Comparison of ENCODE assay signal across 18 cellular contexts in genomic region chr3:193819117-193819978, GRCh38.
DNase-seq lines count a peak whose midpoint lies in the region; ATAC-seq and TF ChIP-seq lines count a peak whose summit lies in the region.
"Had no signal": no experiment of that assay in that cellular context is flagged by ENCODE, and none has a peak within 500 bp of the region (broad histone marks: within the 10 kb centered on the region; RNA-seq: fewer than 3 reads in every experiment).

No MANE protein-coding gene starts in this region.

- CTCF ChIA-PET in Caco-2 (lab: Charles Lee), result no interaction called here
- CTCF ChIA-PET in PC-3 (lab: Charles Lee), result no interaction called here

- peaks cover 33% of the 10 kb centered on the region for H3K4me1 Mint-ChIP-seq in Caco-2 (ENCODE audit: low read depth, unreplicated experiment)
- H3K4me1 Mint-ChIP-seq in H9, result peaks cover 52 to 59% of the 10 kb centered on the region in 2 experiments
- H3K4me1 Mint-ChIP-seq: CD8-positive, alpha-beta memory T cell had no signal

- H3K4me3 Mint-ChIP-seq in Caco-2 (ENCODE audit: unreplicated experiment), result no peak overlapping the region
- peak overlapping the region in 1 of 2 experiments; percentile 4; a peak in 1 of 5 replicates for H3K4me3 Mint-ChIP-seq in H9
- H3K4me3 Mint-ChIP-seq: CD8-positive, alpha-beta memory T cell; T-helper 1 cell treated with Interleukin-12 subunit alpha and Interleukin-12 subunit beta and Interleukin-4 antibody, amounts not matched to agents 30 μg/mL and 1 μg/mL, for 36 hours had no signal

- POLR2A ChIA-PET in Caco-2 (lab: Charles Lee), result no interaction called here
- POLR2A ChIA-PET in PC-3 (lab: Charles Lee; ENCODE audit: unreplicated experiment), result no interaction called here

- H3K14ac ChIP-seq in H9 (ENCODE audit: insufficient read depth, low read length), result no peak overlapping the region
- no peak overlapping the region for H3K14ac ChIP-seq in neuronal stem cell (ENCODE audit: low read length)

- H3K4ac ChIP-seq in H9 (ENCODE audit: low read depth, low read length) (no peak overlapping the region), neuronal stem cell (ENCODE audit: low read length) (no peak overlapping the region)

- H2AK5ac ChIP-seq in H9 (ENCODE audit: insufficient read length, low read length) (no peak overlapping the region), neuronal stem cell (ENCODE audit: low read depth, low read length) (no peak overlapping the region)

- H2BK12ac ChIP-seq in H9 (ENCODE audit: insufficient read length, low read depth, low read length), result no peak overlapping the region
- H2BK12ac ChIP-seq in neuronal stem cell (ENCODE audit: low read length), result no peak overlapping the region

- intact Hi-C loops in Caco-2 (cut with micrococcal nuclease; ENCODE audit: unreplicated experiment) (no loop called here), PC-3 (cut with micrococcal nuclease) (no loop called here)

- H3K36me3 ChIP-seq in Caco-2 (ENCODE audit: control insufficient read depth, insufficient read depth, low read length) (no peaks in the 10 kb centered on the region), OCI-LY3 (replicated peaks; ENCODE audit: low read depth, low read length) (no peaks in the 10 kb centered on the region), neuronal stem cell (replicated peaks in 1 of 2; ENCODE audit: control insufficient read depth in 2 of 2, insufficient read depth in 2 of 2, low read length in 2 of 2) (no peaks in the 10 kb centered on the region), PC-3 (ENCODE audit: low read depth, low read length) (no peaks in the 10 kb centered on the region)
- H3K36me3 ChIP-seq: SJCRH30 had no signal

- H3K4me2 ChIP-seq in H9 (ENCODE audit: insufficient read depth, insufficient read length, low read length) (no peak overlapping the region), OCI-LY3 (ENCODE audit: low read length) (peak overlapping the region; percentile 36), neuronal stem cell (ENCODE audit: insufficient read depth, low read length, poor library complexity, severe bottlenecking) (no peak overlapping the region), PC-3 (ENCODE audit: low read length) (no peak overlapping the region)

- H4K5ac ChIP-seq in H9 (ENCODE audit: insufficient read length, low read depth, low read length), result no peak overlapping the region

- H3K79me1 ChIP-seq in H9 (ENCODE audit: insufficient read depth, low read depth, low read length, poor library complexity, severe bottlenecking) (no peaks in the 10 kb centered on the region), neuronal stem cell (ENCODE audit: low read depth, low read length) (no peaks in the 10 kb centered on the region)

- no peaks in the 10 kb centered on the region for H3K27me3 ChIP-seq in Caco-2 (replicated peaks; ENCODE audit: control insufficient read depth, insufficient read depth, low read length)
- no peaks in the 10 kb centered on the region for H3K27me3 ChIP-seq in H9 (ENCODE audit: insufficient read depth, low read length)
- no peaks in the 10 kb centered on the region for H3K27me3 ChIP-seq in OCI-LY3 (ENCODE audit: low read depth, low read length)
- H3K27me3 ChIP-seq in neuronal stem cell (ENCODE audit: control insufficient read depth in 3 of 3, insufficient read depth in 3 of 3, low read depth in 1 of 3, low read length in 3 of 3), result no peaks in the 10 kb centered on the region
- H3K27me3 ChIP-seq in PC-3 (ENCODE audit: low read length), result no peaks in the 10 kb centered on the region
- H3K27me3 ChIP-seq: SJCRH30 had no signal

- no peak for DNase-seq in Caco-2
- DNase-seq in H9, result peak; percentile 53
- no peak for DNase-seq in neuronal stem cell (ENCODE audit: low spot score)
- no peak for DNase-seq in PC-3
- DNase-seq: C1 segment of cervical spinal cord; CD8-positive, alpha-beta memory T cell; DMS 273 treated with DMSO at 0.1 percent for 48 hours; DND-41; HCEC 1CT; MM.1S; NCI-H1092; NCI-H1436 treated with DMSO at 0.1 percent for 48 hours; NCI-H2227 treated with DMSO at 0.1 percent for 48 hours; SJCRH30 had no signal

- H4K91ac ChIP-seq in H9 (ENCODE audit: insufficient read length, low read depth, low read length) (no peak overlapping the region), neuronal stem cell (ENCODE audit: low read depth, low read length, poor library complexity) (no peak overlapping the region)

- no peak overlapping the region for H2BK5ac ChIP-seq in H9 (ENCODE audit: insufficient read length, low read length)
- H2BK5ac ChIP-seq in neuronal stem cell (ENCODE audit: low read length), result no peak overlapping the region

- ATAC-seq in PC-3 (no peak), HG03097 (IDR thresholded peaks at IDR 0.05; ENCODE audit: low FRiP score, unreplicated experiment) (no peak), HG02571 (IDR thresholded peaks at IDR 0.05; ENCODE audit: unreplicated experiment) (no peak)

- no peaks in the 10 kb centered on the region for H3K9me3 ChIP-seq in Caco-2
- no peaks in the 10 kb centered on the region for H3K9me3 ChIP-seq in H9 (ENCODE audit: control insufficient read depth, low read depth, low read length)
- no peaks in the 10 kb centered on the region for H3K9me3 ChIP-seq in OCI-LY3 (ENCODE audit: insufficient read depth, low read length)
- H3K9me3 ChIP-seq in neuronal stem cell (replicated peaks in 1 of 2; ENCODE audit: control insufficient read depth in 2 of 2, insufficient read depth in 1 of 2, low read depth in 1 of 2, low read length in 2 of 2), result no peaks in the 10 kb centered on the region
- H3K9me3 ChIP-seq in PC-3 (ENCODE audit: low read length), result no peaks in the 10 kb centered on the region
- H3K9me3 ChIP-seq: SJCRH30 had no signal

- H3K56ac ChIP-seq in H9 (ENCODE audit: insufficient read length, low read depth, low read length), result no peak overlapping the region

- H3K4me1 ChIP-seq in Caco-2 (peaks cover 33% of the 10 kb centered on the region), H9 (ENCODE audit: insufficient read depth, low read length) (peaks cover 28% of the 10 kb centered on the region; the same call in 1 of the 2 replicates), OCI-LY3 (ENCODE audit: low read length) (peaks cover 26% of the 10 kb centered on the region), neuronal stem cell (ENCODE audit: control insufficient read depth in 2 of 2, insufficient read depth in 1 of 2, low read depth in 1 of 2, low read length in 2 of 2) (peaks cover 15 to 16% of the 10 kb centered on the region in 2 donors), PC-3 (ENCODE audit: insufficient read depth, low read length) (no peaks in the 10 kb centered on the region)

- no peaks in the 10 kb centered on the region for H3K27me3 Mint-ChIP-seq in Caco-2 (ENCODE audit: insufficient read depth, unreplicated experiment)
- H3K27me3 Mint-ChIP-seq in H9 (ENCODE audit: low read depth), result peaks cover 12% of the 10 kb centered on the region

- H4K8ac ChIP-seq in H9 (replicated peaks; ENCODE audit: insufficient read length, low read depth, low read length), result no peak overlapping the region
- H4K8ac ChIP-seq in neuronal stem cell (ENCODE audit: low read depth, low read length), result no peak overlapping the region

- no peak overlapping the region for H2BK15ac ChIP-seq in H9 (ENCODE audit: low read depth, low read length)
- no peak overlapping the region for H2BK15ac ChIP-seq in neuronal stem cell (ENCODE audit: low read length)

- H3K27ac Mint-ChIP-seq in Caco-2 (ENCODE audit: unreplicated experiment), result peak overlapping the region; percentile 63
- peak overlapping the region in 2 of 3 experiments; percentile 79 to 95; a peak in 5 of 7 replicates for H3K27ac Mint-ChIP-seq in H9
- H3K27ac Mint-ChIP-seq: CD8-positive, alpha-beta memory T cell; T-helper 1 cell treated with Interleukin-12 subunit alpha and Interleukin-12 subunit beta and Interleukin-4 antibody, amounts not matched to agents 30 μg/mL and 1 μg/mL, for 36 hours had no signal

- H3K9me3 Mint-ChIP-seq in Caco-2 (ENCODE audit: unreplicated experiment) (peaks cover 14% of the 10 kb centered on the region), H9 (no peaks in the 10 kb centered on the region; a peak in 1 of 5 replicates)
- H3K9me3 Mint-ChIP-seq: CD8-positive, alpha-beta memory T cell; T-helper 1 cell treated with Interleukin-12 subunit alpha and Interleukin-12 subunit beta and Interleukin-4 antibody, amounts not matched to agents 30 μg/mL and 1 μg/mL, for 36 hours had no signal

- H3K9ac ChIP-seq in H9 (ENCODE audit: extremely low read depth, insufficient read length, low read length), result no peak overlapping the region
- no peak overlapping the region for H3K9ac ChIP-seq in OCI-LY3 (ENCODE audit: low read length)
- H3K9ac ChIP-seq in neuronal stem cell (ENCODE audit: low read depth, low read length, poor library complexity), result no peak overlapping the region
- no peak overlapping the region for H3K9ac ChIP-seq in PC-3 (ENCODE audit: low read length)

- no peak overlapping the region for H2BK120ac ChIP-seq in H9 (ENCODE audit: low read depth, low read length, poor library complexity, severe bottlenecking)
- no peak overlapping the region for H2BK120ac ChIP-seq in neuronal stem cell (ENCODE audit: low read depth, low read length)

- BruUV-seq in Caco-2 (replicated peaks; lab: Mats Ljungman, UMichigan) (no TSS peak), PC-3 (replicated peaks; lab: Mats Ljungman, UMichigan) (no TSS peak)

- H3F3A ChIP-seq in PC-3 (ENCODE audit: low read length, unreplicated experiment), result no peaks in the 10 kb centered on the region

- no peak for TF ChIP-seq CTCF in Caco-2 (IDR thresholded peaks at IDR 0.05; ENCODE audit: insufficient read depth in 1 of 2, low read depth in 1 of 2, low read length in 1 of 2, severe bottlenecking in 1 of 2, unreplicated experiment in 1 of 2)
- no peak for TF ChIP-seq CTCF in H9 (conservative IDR thresholded peaks at IDR 0.05)
- TF ChIP-seq CTCF in OCI-LY3 (IDR thresholded peaks at IDR 0.05; ENCODE audit: low read depth, low read length), result no peak
- no peak for TF ChIP-seq CTCF in PC-3 (conservative IDR thresholded peaks at IDR 0.05; ENCODE audit: low read depth, low read length)

- H3T11ph ChIP-seq in H9 (ENCODE audit: low read length), result no peak overlapping the region

- H3K9me2 ChIP-seq in PC-3 (replicated peaks; ENCODE audit: low read length), result no peaks in the 10 kb centered on the region

- H3K18ac ChIP-seq in H9 (ENCODE audit: insufficient read length, low read depth, low read length) (no peak overlapping the region), neuronal stem cell (ENCODE audit: low read length) (no peak overlapping the region)

- H3K27ac ChIP-seq in H9 (ENCODE audit: insufficient read length, low read depth, low read length), result no peak overlapping the region
- H3K27ac ChIP-seq in OCI-LY3 (ENCODE audit: low read length), result no peak overlapping the region
- peak overlapping the region; percentile 10 for H3K27ac ChIP-seq in neuronal stem cell (replicated peaks; ENCODE audit: low read length)
- H3K27ac ChIP-seq in PC-3 (ENCODE audit: low read length), result no peak overlapping the region
- H3K27ac ChIP-seq: SJCRH30 had no signal

- H3K4me3 ChIP-seq in Caco-2 (ENCODE audit: low read depth, low read length) (no peak overlapping the region), OCI-LY3 (ENCODE audit: low read length) (no peak overlapping the region), neuronal stem cell (ENCODE audit: low read length in 2 of 2) (no peak overlapping the region), PC-3 (ENCODE audit: low read length) (no peak overlapping the region)
- H3K4me3 ChIP-seq: SJCRH30 had no signal

- WGBS in H9 (ENCODE audit: extremely low coverage, insufficient read length, low lambda C conversion rate), result no CpG with 5 or more reads among the region's 15 CpGs
- no CpG with 5 or more reads among the region's 15 CpGs for WGBS in neuronal stem cell (ENCODE audit: extremely low coverage in 2 of 2, insufficient read length in 2 of 2, insufficient replicate concordance in 1 of 2), 2 donors

- H2AFZ ChIP-seq in H9 (ENCODE audit: low read length), result no peak overlapping the region
- H2AFZ ChIP-seq in OCI-LY3 (ENCODE audit: low read depth, low read length), result no peak overlapping the region
- H2AFZ ChIP-seq in neuronal stem cell (ENCODE audit: low read length), result no peak overlapping the region
- no peak overlapping the region for H2AFZ ChIP-seq in PC-3 (ENCODE audit: low read length)

- no peak overlapping the region for H2BK20ac ChIP-seq in H9 (ENCODE audit: low read depth, low read length, poor library complexity, severe bottlenecking)

- H3K36me3 Mint-ChIP-seq in Caco-2 (ENCODE audit: insufficient read depth, unreplicated experiment) (no peaks in the 10 kb centered on the region), H9 (ENCODE audit: insufficient read depth in 1 of 3, low read depth in 3 of 3) (peaks cover 0 to 2% (median 0%) of the 10 kb centered on the region in 3 experiments; a peak in 2 of 7 replicates)
- H3K36me3 Mint-ChIP-seq: CD8-positive, alpha-beta memory T cell had no signal

- no peaks in the 10 kb centered on the region for H3K23me2 ChIP-seq in H9 (ENCODE audit: insufficient read length, low read depth, low read length, poor library complexity, severe bottlenecking)

- no peaks in the 10 kb centered on the region for H3K79me2 ChIP-seq in H9 (ENCODE audit: insufficient read depth, low read length)
- no peaks in the 10 kb centered on the region for H3K79me2 ChIP-seq in OCI-LY3 (ENCODE audit: low read length)
- H3K79me2 ChIP-seq in PC-3 (ENCODE audit: low read length), result no peaks in the 10 kb centered on the region

- H4K20me1 ChIP-seq in H9 (ENCODE audit: control insufficient read depth, insufficient read depth, insufficient read length) (no peaks in the 10 kb centered on the region), OCI-LY3 (ENCODE audit: insufficient read depth, low read length) (no peaks in the 10 kb centered on the region), PC-3 (ENCODE audit: low read length) (no peaks in the 10 kb centered on the region)

- no peak overlapping the region for H3K23ac ChIP-seq in H9 (ENCODE audit: insufficient read length, low read depth, low read length)
- H3K23ac ChIP-seq in neuronal stem cell (ENCODE audit: low read depth, low read length, poor library complexity), result no peak overlapping the region
